23 cellular contexts compared by ENCODE assay signal in the genomic region with DNA sequence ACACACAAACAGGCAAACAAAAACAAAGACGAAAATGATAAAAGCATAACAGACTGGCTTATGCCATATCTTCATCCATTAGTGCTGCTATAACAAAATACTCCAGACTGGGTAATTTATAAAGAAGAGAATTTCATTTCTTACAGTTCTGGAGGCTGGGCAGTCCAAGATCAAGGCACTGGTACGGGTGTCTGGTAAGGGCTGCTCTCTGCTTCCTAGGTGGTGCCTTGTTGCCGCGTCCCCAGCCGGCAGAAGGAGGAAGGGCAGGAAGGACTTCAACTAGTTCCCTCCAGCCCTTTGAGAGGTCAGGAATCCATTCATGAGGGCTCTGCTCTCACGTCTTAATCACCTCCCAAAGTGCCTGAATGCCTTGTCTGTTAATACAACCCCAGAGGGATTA.
"Had no signal": no experiment of that assay in that cellular context is flagged by ENCODE, and none has a peak within 500 bp of the region (broad histone marks: within the 10 kb centered on the region; RNA-seq: fewer than 3 reads in every experiment).

No MANE protein-coding gene starts in this region.

- H3K9ac ChIP-seq: neural progenitor cell, parathyroid adenoma had no signal

- H3K4me3 ChIP-seq: coronary artery, gastrocnemius medialis, neural progenitor cell, right lobe of liver, thoracic aorta, tibial nerve, upper lobe of right lung, uterus had no signal

- H3K36me3 Mint-ChIP-seq: naive thymus-derived CD4-positive, alpha-beta T cell; stimulated activated naive B cell treated with anti-CD40 and anti-IgM and Interleukin-4, amounts not matched to agents 10 μg/mL and 1 μg/mL and 100 μg/mL, for 72 hours had no signal

- H3K4me3 Mint-ChIP-seq: effector memory CD8-positive, alpha-beta T cell; naive thymus-derived CD4-positive, alpha-beta T cell; nephron; neural progenitor cell; stimulated activated naive B cell treated with anti-CD40 and anti-IgM and Interleukin-4, amounts not matched to agents 10 μg/mL and 1 μg/mL and 100 μg/mL, for 72 hours; stimulated activated naive CD8-positive, alpha-beta T cell treated with anti-CD3 and anti-CD28 coated beads, Interleukin-15, Interleukin-2, amounts not matched to agents 100 ng/mL and 50 ng/mL, for 24 hours had no signal

- H3K4me1 Mint-ChIP-seq: stimulated activated naive B cell treated with anti-CD40 and anti-IgM and Interleukin-4, amounts not matched to agents 10 μg/mL and 1 μg/mL and 100 μg/mL, for 72 hours had no signal

- DNase-seq: dermis blood vessel endothelial cell; effector memory CD8-positive, alpha-beta T cell; gastrocnemius medialis; kidney; mesendoderm; midbrain; naive thymus-derived CD4-positive, alpha-beta T cell; right lobe of liver; small intestine; stimulated activated CD4-positive, alpha-beta T cell treated with anti-CD3 and anti-CD28 coated beads, Interleukin-15, amount 100 ng/mL, for 24 hours; stimulated activated CD4-positive, alpha-beta T cell treated with anti-CD3 and anti-CD28 coated beads, Interleukin-2, amount 100 ng/mL, for 48 hours; stimulated activated naive B cell treated with anti-CD40 and anti-IgM and Interleukin-4, amounts not matched to agents 10 μg/mL and 1 μg/mL and 100 μg/mL, for 72 hours; upper lobe of right lung; uterus had no signal

- H3K27ac Mint-ChIP-seq: effector memory CD8-positive, alpha-beta T cell; naive thymus-derived CD4-positive, alpha-beta T cell; neural progenitor cell; progenitor cell of endocrine pancreas; stimulated activated naive B cell treated with anti-CD40 and anti-IgM and Interleukin-4, amounts not matched to agents 10 μg/mL and 1 μg/mL and 100 μg/mL, for 72 hours; stimulated activated naive CD8-positive, alpha-beta T cell treated with anti-CD3 and anti-CD28 coated beads, Interleukin-15, Interleukin-2, amounts not matched to agents 100 ng/mL and 50 ng/mL, for 24 hours had no signal

- H3K4me1 ChIP-seq: parathyroid adenoma, upper lobe of right lung, uterus had no signal

- H3K27ac ChIP-seq: neural progenitor cell, parathyroid adenoma, right lobe of liver, thoracic aorta, upper lobe of right lung, uterus had no signal

- H3K27me3 ChIP-seq: gastrocnemius medialis, neural progenitor cell, right lobe of liver, tibial nerve, upper lobe of right lung, uterus had no signal

- H3K9me3 Mint-ChIP-seq: nephron; stimulated activated naive CD8-positive, alpha-beta T cell treated with anti-CD3 and anti-CD28 coated beads, Interleukin-15, Interleukin-2, amounts not matched to agents 100 ng/mL and 50 ng/mL, for 24 hours had no signal

- H3K36me3 ChIP-seq: gastrocnemius medialis, neural progenitor cell, right lobe of liver, thoracic aorta, tibial nerve, upper lobe of right lung, uterus had no signal

- H3K9me3 ChIP-seq: gastrocnemius medialis, right lobe of liver, thoracic aorta, tibial nerve, upper lobe of right lung, uterus had no signal

- ATAC-seq: effector memory CD8-positive, alpha-beta T cell; gastrocnemius medialis; left lobe of liver; naive thymus-derived CD4-positive, alpha-beta T cell; right lobe of liver; stimulated activated naive B cell treated with anti-CD40 and anti-IgM and Interleukin-4, amounts not matched to agents 10 μg/mL and 1 μg/mL and 100 μg/mL, for 72 hours; upper lobe of right lung had no signal
